ENCODE assay signal across 13 cellular contexts in genomic region chr3:56858331-56858730, GRCh38. TPM values are rescaled to one million over a fixed set of nuclear protein-coding genes. Genes with fewer than 3 reads are reported as not detected.
DNase-seq lines count a peak whose midpoint lies in the region; ATAC-seq and TF ChIP-seq lines count a peak whose summit lies in the region.
"Had no signal": no experiment of that assay in that cellular context is flagged by ENCODE, and none has a peak within 500 bp of the region (broad histone marks: within the 10 kb centered on the region; RNA-seq: fewer than 3 reads in every experiment).

No MANE protein-coding gene starts in this region.

- TF ChIP-seq CTCF in colonic mucosa (IDR thresholded peaks at IDR 0.05) = no peak

- peak overlapping the region; percentile 19 to 61 for H3K27ac Mint-ChIP-seq in effector memory CD8-positive, alpha-beta T cell

- H3K4me1 ChIP-seq in colonic mucosa = no peaks in the 10 kb centered on the region

- H3K4me3 Mint-ChIP-seq in effector memory CD8-positive, alpha-beta T cell = peak overlapping the region; percentile 1 to 8

- DNase-seq in Ammon's horn (ENCODE audit: low spot score) (peak; percentile 39), COLO829 (ENCODE audit: low spot score) (peak; percentile 48), SK-N-DZ (ENCODE audit: low spot score) (peak; percentile 85), colonic mucosa (no peak), HK-2 (ENCODE audit: unreplicated experiment) (no peak), NCI-H1436 (lab: John Stamatoyannopoulos, UW) (no peak)
- no peak for DNase-seq in effector memory CD8-positive, alpha-beta T cell
- DNase-seq: NCI-H1092 treated with DMSO at 0.1 percent for 48 hours; sigmoid colon; stimulated activated CD4-positive, alpha-beta T cell treated with anti-CD3 and anti-CD28 coated beads, Interleukin-2, amount 100 ng/mL, for 48 hours had no signal

- no peaks in the 10 kb centered on the region for H3K27me3 Mint-ChIP-seq in effector memory CD8-positive, alpha-beta T cell

- intact Hi-C loops in colonic mucosa (cut with DNase I) = no loop called here

- H3K9ac ChIP-seq in colonic mucosa (ENCODE audit: low read depth in 2 of 2, low read length in 2 of 2) = no peak overlapping the region

- H3K4me1 Mint-ChIP-seq in effector memory CD8-positive, alpha-beta T cell (ENCODE audit: low read depth in 2 of 2) = peaks cover 41 to 65% of the 10 kb centered on the region in 2 donors

- ATAC-seq in effector memory CD8-positive, alpha-beta T cell (replicated peaks) = peak; percentile 32
- no peak for ATAC-seq in GM21515 (IDR thresholded peaks at IDR 0.05; ENCODE audit: unreplicated experiment)
- ATAC-seq: K562 had no signal

- no peaks in the 10 kb centered on the region for H3K9me3 ChIP-seq in colonic mucosa
- H3K9me3 ChIP-seq: sigmoid colon had no signal

- no peaks in the 10 kb centered on the region for H3K27me3 ChIP-seq in colonic mucosa
- H3K27me3 ChIP-seq: cardiac muscle cell, sigmoid colon had no signal

- H3K36me3 Mint-ChIP-seq in effector memory CD8-positive, alpha-beta T cell (ENCODE audit: insufficient read depth) = no peaks in the 10 kb centered on the region

- no peaks in the 10 kb centered on the region for H3K36me3 ChIP-seq in colonic mucosa
- H3K36me3 ChIP-seq: cardiac muscle cell, sigmoid colon had no signal

- H3K27ac ChIP-seq in colonic mucosa = no peak overlapping the region
- H3K27ac ChIP-seq: cardiac muscle cell, sigmoid colon had no signal

- no peaks in the 10 kb centered on the region for H3K9me3 Mint-ChIP-seq in effector memory CD8-positive, alpha-beta T cell

- H3K4me3 ChIP-seq in colonic mucosa = no peak overlapping the region
- H3K4me3 ChIP-seq: cardiac muscle cell, K562, sigmoid colon had no signal

RNA-seq across cellular contexts. Expression of gene ARHGEF3, which starts 56.6 kb away (rescaled TPM):
- polyA plus RNA-seq in SK-N-DZ (2014; cell fraction: cytosol; rRNA removed) = 2.7 and 5.7 TPM in 2 replicates
- polyA plus RNA-seq in SK-N-DZ (2014; cell fraction: nucleus; rRNA removed) = 3.4 and 4.6 TPM in 2 replicates
- 10 to 100 TPM; 10.2 to 14.7 TPM for total RNA-seq in colonic mucosa

Comparison
In these comparisons a context has a peak if more than half of its experiments do, and no peak if none do; other contexts are left out.
1. DNase-seq: peak in Ammon's horn (single experiment), COLO829 (single experiment) and SK-N-DZ (single experiment); none in effector memory CD8-positive, alpha-beta T cell (0 of 3), colonic mucosa (single experiment), HK-2 (single experiment) and NCI-H1436 (single experiment).